In genomic region chr17:75864887-75865286, GRCh38 we compare ENCODE assay signal across 9 cellular contexts. TPM values are rescaled to one million over a fixed set of nuclear protein-coding genes. Genes with fewer than 3 reads are reported as not detected.
DNase-seq lines count a peak whose midpoint lies in the region; ATAC-seq, FAIRE-seq and TF ChIP-seq lines count a peak whose summit lies in the region.
"Not testable (repeated sequence)": the region's sequence is repeated elsewhere in the genome, so short reads cannot be mapped to it uniquely, and the experiment has no call there.
"Had no signal": no experiment of that assay in that cellular context is flagged by ENCODE, and none has a peak within 500 bp of the region (broad histone marks: within the 10 kb centered on the region; RNA-seq: fewer than 3 reads in every experiment).

No MANE protein-coding gene starts in this region.

- peak overlapping the region; percentile 46; the same call in 1 of the 2 replicates for H2AFZ ChIP-seq in Loucy (ENCODE audit: low read length)
- H2AFZ ChIP-seq in HepG2 (ENCODE audit: low read length), result not testable (repeated sequence)

- TF ChIP-seq POLR2A in HepG2 (IDR thresholded peaks at IDR 0.05; ENCODE audit: insufficient read depth in 1 of 2, low read depth in 2 of 2, low read length in 2 of 2); vagina (IDR thresholded peaks at IDR 0.05): not testable (repeated sequence)

- not testable (repeated sequence) for H3K79me2 ChIP-seq in Loucy (ENCODE audit: insufficient read depth, low read length); HepG2 (ENCODE audit: insufficient read depth, low read length)

- ATAC-seq in GM18909 (IDR thresholded peaks at IDR 0.05; ENCODE audit: poor library complexity, unreplicated experiment) (peak; percentile 15), HG02678 (IDR thresholded peaks at IDR 0.05; ENCODE audit: unreplicated experiment) (peak; percentile 17)
- peak; percentile 53 for ATAC-seq in activated CD8-positive, alpha-beta memory T cell treated with anti-CD3 and anti-CD28 coated beads, Interleukin-2, amount 10 ng/mL, durations not matched to agents 7 days and 5 days
- not testable (repeated sequence) for ATAC-seq in HepG2

- H3K27ac Mint-ChIP-seq in activated CD8-positive, alpha-beta memory T cell treated with anti-CD3 and anti-CD28 coated beads, Interleukin-2, amount 10 ng/mL, durations not matched to agents 7 days and 5 days, result peak overlapping the region; percentile 94

- not testable (repeated sequence) for TF ChIP-seq EP300 in HepG2 (IDR thresholded peaks at IDR 0.05; ENCODE audit: low read depth in 2 of 2, low read length in 2 of 2); HepG2 (CRISPR knock-in tag; IDR thresholded peaks at IDR 0.05; ENCODE audit: borderline replicate concordance)

- peak overlapping the region; percentile 56 for H3K4me2 ChIP-seq in Loucy (ENCODE audit: low read depth, low read length, poor library complexity, severe bottlenecking)
- H3K4me2 ChIP-seq in HepG2 (ENCODE audit: low read depth, low read length), result peak overlapping the region; percentile 36

- H3K4me3 Mint-ChIP-seq in activated CD8-positive, alpha-beta memory T cell treated with anti-CD3 and anti-CD28 coated beads, Interleukin-2, amount 10 ng/mL, durations not matched to agents 7 days and 5 days, result peak overlapping the region; percentile 44

- not testable (repeated sequence) for H3K27me3 ChIP-seq in Loucy (ENCODE audit: insufficient read depth, low read length, poor library complexity, severe bottlenecking); HepG2 (ENCODE audit: control insufficient read depth in 1 of 2, insufficient read depth in 2 of 2, low read length in 2 of 2); skeletal muscle tissue (ENCODE audit: control insufficient read depth in 3 of 3, insufficient read depth in 3 of 3, low read length in 3 of 3); vagina

- H3K9me3 Mint-ChIP-seq in activated CD8-positive, alpha-beta memory T cell treated with anti-CD3 and anti-CD28 coated beads, Interleukin-2, amount 10 ng/mL, durations not matched to agents 7 days and 5 days (ENCODE audit: low read depth), result not testable (repeated sequence)

- H4K20me1 ChIP-seq in Loucy (ENCODE audit: insufficient read depth, low read length, poor library complexity, severe bottlenecking); HepG2 (ENCODE audit: insufficient read depth, low read length): not testable (repeated sequence)

- WGBS in HepG2 (ENCODE audit: low lambda C conversion rate), result 31% methylated on average over 4 of the region's 4 CpGs

- not testable (repeated sequence) for TF ChIP-seq CTCF in Loucy (conservative IDR thresholded peaks at IDR 0.05; ENCODE audit: low read length); HepG2 (CRISPR knock-in tag; IDR thresholded peaks at IDR 0.05); vagina (IDR thresholded peaks at IDR 0.05)

- FAIRE-seq in HepG2 (lab: Jason Lieb, UNC), result not testable (repeated sequence)

- CTCF ChIA-PET in activated CD8-positive, alpha-beta memory T cell treated with anti-CD3 and anti-CD28 coated beads, Interleukin-2, amount 10 ng/mL, durations not matched to agents 7 days and 5 days (lab: Charles Lee), result interaction anchor here (0.9 to 12.8 kb wide), 9 partner anchors 8 to 112 kb away, joined by 3 to 175 read pairs (median 5); partner anchors contain the start of genes TRIM47 and WBP2
- CTCF ChIA-PET in HepG2 (lab: Yijun Ruan, JAX; ENCODE audit: low intra/inter-chr PET ratio, low total read pairs), result not testable (repeated sequence)

- H3K36me3 ChIP-seq in Loucy (ENCODE audit: insufficient read depth, low read length); HepG2 (replicated peaks in 1 of 2; ENCODE audit: control insufficient read depth in 1 of 2, insufficient read depth in 2 of 2, low read length in 2 of 2); skeletal muscle tissue (ENCODE audit: control insufficient read depth in 3 of 3, insufficient read depth in 3 of 3, low read length in 3 of 3); vagina: not testable (repeated sequence)

- H3K9me2 ChIP-seq in Loucy (replicated peaks; ENCODE audit: low read depth, low read length), result not testable (repeated sequence)

- in situ Hi-C loops in HepG2 (cut with HindIII; ENCODE audit: extremely low pct_ligation_motif_present, low pct_unique_long_range_greater_than_20kb), result not testable (repeated sequence)

- H3K9ac ChIP-seq in Loucy (ENCODE audit: low read depth, low read length, poor library complexity, severe bottlenecking), result peak overlapping the region; percentile 34
- H3K9ac ChIP-seq in HepG2 (ENCODE audit: insufficient read depth, low read depth, low read length), result not testable (repeated sequence)
- H3K9ac ChIP-seq in skeletal muscle tissue (ENCODE audit: low read depth in 1 of 3, low read length in 3 of 3), result peak overlapping the region in 1 of 3 donors; percentile 41

- H3K36me3 Mint-ChIP-seq in activated CD8-positive, alpha-beta memory T cell treated with anti-CD3 and anti-CD28 coated beads, Interleukin-2, amount 10 ng/mL, durations not matched to agents 7 days and 5 days, result not testable (repeated sequence)

- peak overlapping the region; percentile 35 for H3K27ac ChIP-seq in cingulate gyrus (ENCODE audit: low read depth, low read length)
- not testable (repeated sequence) for H3K27ac ChIP-seq in HepG2 (ENCODE audit: extremely low read length, insufficient read depth, low read length)
- peak overlapping the region; percentile 50 for H3K27ac ChIP-seq in skeletal muscle tissue (ENCODE audit: low read depth, low read length)
- peak overlapping the region; percentile 75 for H3K27ac ChIP-seq in vagina

- DNase-seq in activated CD8-positive, alpha-beta memory T cell treated with anti-CD3 and anti-CD28 coated beads, Interleukin-2, amount 10 ng/mL, durations not matched to agents 7 days and 5 days, result peak; percentile 54
- not testable (repeated sequence) for DNase-seq in HepG2 (ENCODE audit: low spot score); vagina (ENCODE audit: extremely low spot score in 2 of 2)

- peaks cover 17% of the 10 kb centered on the region for H3K4me1 ChIP-seq in Loucy (ENCODE audit: insufficient read depth, low read length, poor library complexity, severe bottlenecking)
- H3K4me1 ChIP-seq in HepG2 (ENCODE audit: insufficient read depth, low read length), result peaks cover 69% of the 10 kb centered on the region
- H3K4me1 ChIP-seq in skeletal muscle tissue (ENCODE audit: control insufficient read depth in 3 of 3, insufficient read depth in 3 of 3, low read length in 3 of 3), result peaks cover 9 to 17% (median 16%) of the 10 kb centered on the region in 3 donors
- H3K4me1 ChIP-seq in vagina, result peaks cover 55% of the 10 kb centered on the region

- intact Hi-C loops in HepG2 (cut with micrococcal nuclease; ENCODE audit: unreplicated experiment), result not testable (repeated sequence)
- intact Hi-C loops in vagina (cut with DNase I), result loop anchor here (10.0 kb wide), 1 partner anchor 760 kb away; the partner anchor contains the start of gene ARMC7

- H3K27me3 Mint-ChIP-seq in activated CD8-positive, alpha-beta memory T cell treated with anti-CD3 and anti-CD28 coated beads, Interleukin-2, amount 10 ng/mL, durations not matched to agents 7 days and 5 days, result not testable (repeated sequence)

- peaks cover 21% of the 10 kb centered on the region for H3K4me1 Mint-ChIP-seq in activated CD8-positive, alpha-beta memory T cell treated with anti-CD3 and anti-CD28 coated beads, Interleukin-2, amount 10 ng/mL, durations not matched to agents 7 days and 5 days

- POLR2A ChIA-PET in HepG2 (lab: Yijun Ruan, JAX), result interaction anchor here (1.0 to 5.7 kb wide), 4 partner anchors 8 to 85 kb away, joined by 3 to 70 read pairs (median 18); partner anchors contain the start of genes TRIM47 and WBP2

- not testable (repeated sequence) for H3K4me3 ChIP-seq in Loucy (ENCODE audit: low read length, poor library complexity, severe bottlenecking); skeletal muscle tissue (ENCODE audit: low read length in 3 of 3); vagina
- H3K4me3 ChIP-seq in HepG2 (replicated peaks in 1 of 3; ENCODE audit: insufficient read depth in 1 of 3, low read depth in 2 of 3, low read length in 3 of 3), result peak overlapping the region in 1 of 3 experiments; percentile 40; a peak in 1 of 6 replicates

- H3K9me3 ChIP-seq in Loucy (ENCODE audit: insufficient read depth, low read depth, low read length); HepG2 (ENCODE audit: low read length); skeletal muscle tissue (ENCODE audit: control insufficient read depth in 3 of 3, low read length in 3 of 3); vagina: not testable (repeated sequence)

- TF ChIP-seq RAD21 in HepG2 (CRISPR knock-in tag; IDR thresholded peaks at IDR 0.05), result not testable (repeated sequence)

- not testable (repeated sequence) for H3F3A ChIP-seq in Loucy (ENCODE audit: low read depth)

- not testable (repeated sequence) for BruUV-seq in HepG2 (replicated peaks; lab: Mats Ljungman, UMichigan)

RNA-seq across cellular contexts. Expression of gene WBP2, which starts 9.8 kb away (rescaled TPM):
- 10 to 100 TPM; 71.3 to 79.1 TPM for total RNA-seq in activated CD8-positive, alpha-beta memory T cell treated with anti-CD3 and anti-CD28 coated beads, Interleukin-2, amount 10 ng/mL, durations not matched to agents 7 days and 5 days
- total RNA-seq in HepG2 (2016; rRNA removed; fragmentation: Illumina TruSeq; extraction: Trizol), result 28.2 and 29.2 TPM in 2 replicates
- 15.4 and 19.3 TPM in 2 replicates for total RNA-seq in HepG2 (2016; cell fraction: cytosol; rRNA removed; fragmentation: Illumina TruSeq; extraction: Trizol; ENCODE audit: low read depth)
- total RNA-seq in HepG2 (2016; cell fraction: insoluble cytoplasmic fraction; rRNA removed; fragmentation: Illumina TruSeq; extraction: Trizol), result 23.5 and 33.2 TPM in 2 replicates
- total RNA-seq in HepG2 (2016; cell fraction: membrane; rRNA removed; fragmentation: Illumina TruSeq; extraction: Trizol), result 22.1 and 25.3 TPM in 2 replicates
- total RNA-seq in HepG2 (2016; cell fraction: nucleus; rRNA removed; fragmentation: Illumina TruSeq; extraction: Trizol), result 17.9 and 23.5 TPM in 2 replicates
- polyA plus RNA-seq in HepG2 (2011; rRNA removed), result 29.5 and 34.6 TPM in 2 replicates
- 24.9 and 26.1 TPM in 2 replicates for polyA plus RNA-seq in HepG2 (2011; cell fraction: cytosol; rRNA removed)
- polyA plus RNA-seq in HepG2 (2011; cell fraction: nucleus; rRNA removed), result 77.1 and 77.4 TPM in 2 replicates
- 95.2 and 97.1 TPM in 2 replicates for polyA plus RNA-seq in HepG2 (2012)
- 14.4 and 17.2 TPM in 2 replicates for polyA plus RNA-seq in HepG2 (2016; cell fraction: cytosol; fragmentation: Illumina TruSeq; extraction: Trizol; ENCODE audit: low read depth)
- polyA plus RNA-seq in HepG2 (2016; cell fraction: insoluble cytoplasmic fraction; fragmentation: Illumina TruSeq; extraction: Trizol; ENCODE audit: low read depth), result 51.6 and 76.7 TPM in 2 replicates
- polyA plus RNA-seq in HepG2 (2016; cell fraction: membrane; fragmentation: Illumina TruSeq; extraction: Trizol; ENCODE audit: low read depth), result 27.3 and 29.7 TPM in 2 replicates
- 87.1 and 89.4 TPM in 2 replicates for polyA plus RNA-seq in HepG2 (2016; cell fraction: nucleus; fragmentation: Illumina TruSeq; extraction: Trizol; ENCODE audit: insufficient read depth, low read depth)
- polyA minus RNA-seq in HepG2 (2011; rRNA and poly(A)+ RNA removed; ENCODE audit: low replicate concordance), result 39.8 and 42.3 TPM in 2 replicates
- 35.5 and 39.9 TPM in 2 replicates for polyA minus RNA-seq in HepG2 (2011; cell fraction: cytosol; rRNA and poly(A)+ RNA removed)
- polyA minus RNA-seq in HepG2 (2011; cell fraction: nucleus; rRNA and poly(A)+ RNA removed), result 30.1 and 38.2 TPM in 2 replicates
- 17.7 TPM for total RNA-seq in skeletal muscle tissue
- 54.3 TPM for total RNA-seq in vagina

RNA-seq across cellular contexts. Expression of gene TRIM47, which starts 13.5 kb away (rescaled TPM):
- total RNA-seq in activated CD8-positive, alpha-beta memory T cell treated with anti-CD3 and anti-CD28 coated beads, Interleukin-2, amount 10 ng/mL, durations not matched to agents 7 days and 5 days, result 10 to 100 TPM; 13.4 to 24.3 TPM
- total RNA-seq in HepG2 (2016; rRNA removed; fragmentation: Illumina TruSeq; extraction: Trizol), result 59.7 and 82.0 TPM in 2 replicates
- 24.8 and 27.6 TPM in 2 replicates for total RNA-seq in HepG2 (2016; cell fraction: cytosol; rRNA removed; fragmentation: Illumina TruSeq; extraction: Trizol; ENCODE audit: low read depth)
- total RNA-seq in HepG2 (2016; cell fraction: insoluble cytoplasmic fraction; rRNA removed; fragmentation: Illumina TruSeq; extraction: Trizol), result 52.0 and 87.1 TPM in 2 replicates
- total RNA-seq in HepG2 (2016; cell fraction: membrane; rRNA removed; fragmentation: Illumina TruSeq; extraction: Trizol), result 34.8 and 37.7 TPM in 2 replicates
- 65.7 and 73.6 TPM in 2 replicates for total RNA-seq in HepG2 (2016; cell fraction: nucleus; rRNA removed; fragmentation: Illumina TruSeq; extraction: Trizol)
- polyA plus RNA-seq in HepG2 (2011; rRNA removed), result 33.5 and 45.8 TPM in 2 replicates
- polyA plus RNA-seq in HepG2 (2011; cell fraction: cytosol; rRNA removed), result 29.2 and 33.8 TPM in 2 replicates
- polyA plus RNA-seq in HepG2 (2011; cell fraction: nucleus; rRNA removed), result 126 and 158 TPM in 2 replicates
- 46.3 and 58.3 TPM in 2 replicates for polyA plus RNA-seq in HepG2 (2012)
- 11.8 and 13.6 TPM in 2 replicates for polyA plus RNA-seq in HepG2 (2016; cell fraction: cytosol; fragmentation: Illumina TruSeq; extraction: Trizol; ENCODE audit: low read depth)
- polyA plus RNA-seq in HepG2 (2016; cell fraction: insoluble cytoplasmic fraction; fragmentation: Illumina TruSeq; extraction: Trizol; ENCODE audit: low read depth), result 67.4 and 93.5 TPM in 2 replicates
- 24.7 and 30.6 TPM in 2 replicates for polyA plus RNA-seq in HepG2 (2016; cell fraction: membrane; fragmentation: Illumina TruSeq; extraction: Trizol; ENCODE audit: low read depth)
- polyA plus RNA-seq in HepG2 (2016; cell fraction: nucleus; fragmentation: Illumina TruSeq; extraction: Trizol; ENCODE audit: insufficient read depth, low read depth), result 129 and 138 TPM in 2 replicates
- 24.4 and 64.0 TPM in 2 replicates for polyA minus RNA-seq in HepG2 (2011; rRNA and poly(A)+ RNA removed; ENCODE audit: low replicate concordance)
- 30.4 and 41.4 TPM in 2 replicates for polyA minus RNA-seq in HepG2 (2011; cell fraction: cytosol; rRNA and poly(A)+ RNA removed)
- polyA minus RNA-seq in HepG2 (2011; cell fraction: nucleus; rRNA and poly(A)+ RNA removed), result 31.9 and 40.8 TPM in 2 replicates
- total RNA-seq in skeletal muscle tissue, result 23.5 TPM
- 63.3 TPM for total RNA-seq in vagina

RNA-seq across cellular contexts. Expression of gene UNC13D, which starts 20.7 kb away (rescaled TPM):
- total RNA-seq in activated CD8-positive, alpha-beta memory T cell treated with anti-CD3 and anti-CD28 coated beads, Interleukin-2, amount 10 ng/mL, durations not matched to agents 7 days and 5 days, result 100 to 1,000 TPM; 212 to 218 TPM
- 27.2 and 42.7 TPM in 2 replicates for total RNA-seq in HepG2 (2016; rRNA removed; fragmentation: Illumina TruSeq; extraction: Trizol)
- total RNA-seq in HepG2 (2016; cell fraction: cytosol; rRNA removed; fragmentation: Illumina TruSeq; extraction: Trizol; ENCODE audit: low read depth), result 14.5 and 15.7 TPM in 2 replicates
- total RNA-seq in HepG2 (2016; cell fraction: insoluble cytoplasmic fraction; rRNA removed; fragmentation: Illumina TruSeq; extraction: Trizol), result 22.9 and 43.4 TPM in 2 replicates
- 23.8 and 27.2 TPM in 2 replicates for total RNA-seq in HepG2 (2016; cell fraction: membrane; rRNA removed; fragmentation: Illumina TruSeq; extraction: Trizol)
- 38.7 and 48.5 TPM in 2 replicates for total RNA-seq in HepG2 (2016; cell fraction: nucleus; rRNA removed; fragmentation: Illumina TruSeq; extraction: Trizol)
- 29.7 and 40.0 TPM in 2 replicates for polyA plus RNA-seq in HepG2 (2011; rRNA removed)
- polyA plus RNA-seq in HepG2 (2011; cell fraction: cytosol; rRNA removed), result 7.5 and 12.9 TPM in 2 replicates
- 244 and 327 TPM in 2 replicates for polyA plus RNA-seq in HepG2 (2011; cell fraction: nucleus; rRNA removed)
- 21.7 and 27.3 TPM in 2 replicates for polyA plus RNA-seq in HepG2 (2012)
- polyA plus RNA-seq in HepG2 (2016; cell fraction: cytosol; fragmentation: Illumina TruSeq; extraction: Trizol; ENCODE audit: low read depth), result 6.0 and 6.9 TPM in 2 replicates
- 21.6 and 29.9 TPM in 2 replicates for polyA plus RNA-seq in HepG2 (2016; cell fraction: insoluble cytoplasmic fraction; fragmentation: Illumina TruSeq; extraction: Trizol; ENCODE audit: low read depth)
- 17.3 and 18.9 TPM in 2 replicates for polyA plus RNA-seq in HepG2 (2016; cell fraction: membrane; fragmentation: Illumina TruSeq; extraction: Trizol; ENCODE audit: low read depth)
- polyA plus RNA-seq in HepG2 (2016; cell fraction: nucleus; fragmentation: Illumina TruSeq; extraction: Trizol; ENCODE audit: insufficient read depth, low read depth), result 126 and 127 TPM in 2 replicates
- polyA minus RNA-seq in HepG2 (2011; rRNA and poly(A)+ RNA removed; ENCODE audit: low replicate concordance), result 76.6 and 82.7 TPM in 2 replicates
- 20.3 and 24.5 TPM in 2 replicates for polyA minus RNA-seq in HepG2 (2011; cell fraction: cytosol; rRNA and poly(A)+ RNA removed)
- polyA minus RNA-seq in HepG2 (2011; cell fraction: nucleus; rRNA and poly(A)+ RNA removed), result 59.1 and 68.5 TPM in 2 replicates
- 1.6 TPM for total RNA-seq in skeletal muscle tissue
- total RNA-seq in vagina, result 32.7 TPM
- total RNA-seq: RPMI7951 had no signal

RNA-seq across cellular contexts. Expression of gene TRIM65, which starts 31.9 kb away (rescaled TPM):
- 10 to 100 TPM; 33.3 to 33.6 TPM for total RNA-seq in activated CD8-positive, alpha-beta memory T cell treated with anti-CD3 and anti-CD28 coated beads, Interleukin-2, amount 10 ng/mL, durations not matched to agents 7 days and 5 days
- total RNA-seq in HepG2 (2016; rRNA removed; fragmentation: Illumina TruSeq; extraction: Trizol), result 22.4 and 24.6 TPM in 2 replicates
- total RNA-seq in HepG2 (2016; cell fraction: cytosol; rRNA removed; fragmentation: Illumina TruSeq; extraction: Trizol; ENCODE audit: low read depth), result 3.6 and 3.8 TPM in 2 replicates
- total RNA-seq in HepG2 (2016; cell fraction: insoluble cytoplasmic fraction; rRNA removed; fragmentation: Illumina TruSeq; extraction: Trizol), result 23.0 and 23.6 TPM in 2 replicates
- 8.9 and 9.0 TPM in 2 replicates for total RNA-seq in HepG2 (2016; cell fraction: membrane; rRNA removed; fragmentation: Illumina TruSeq; extraction: Trizol)
- total RNA-seq in HepG2 (2016; cell fraction: nucleus; rRNA removed; fragmentation: Illumina TruSeq; extraction: Trizol), result 11.5 and 14.9 TPM in 2 replicates
- polyA plus RNA-seq in HepG2 (2011; rRNA removed), result 10.3 and 15.2 TPM in 2 replicates
- polyA plus RNA-seq in HepG2 (2011; cell fraction: cytosol; rRNA removed), result 10.5 and 11.9 TPM in 2 replicates
- polyA plus RNA-seq in HepG2 (2011; cell fraction: nucleus; rRNA removed), result 14.3 and 15.6 TPM in 2 replicates
- polyA plus RNA-seq in HepG2 (2012), result 9.0 and 10.3 TPM in 2 replicates
- 2.4 and 2.5 TPM in 2 replicates for polyA plus RNA-seq in HepG2 (2016; cell fraction: cytosol; fragmentation: Illumina TruSeq; extraction: Trizol; ENCODE audit: low read depth)
- polyA plus RNA-seq in HepG2 (2016; cell fraction: insoluble cytoplasmic fraction; fragmentation: Illumina TruSeq; extraction: Trizol; ENCODE audit: low read depth), result 18.6 and 20.0 TPM in 2 replicates
- 5.1 and 5.7 TPM in 2 replicates for polyA plus RNA-seq in HepG2 (2016; cell fraction: membrane; fragmentation: Illumina TruSeq; extraction: Trizol; ENCODE audit: low read depth)
- 31.5 and 31.7 TPM in 2 replicates for polyA plus RNA-seq in HepG2 (2016; cell fraction: nucleus; fragmentation: Illumina TruSeq; extraction: Trizol; ENCODE audit: insufficient read depth, low read depth)
- polyA minus RNA-seq in HepG2 (2011; rRNA and poly(A)+ RNA removed; ENCODE audit: low replicate concordance), result 13.4 and 15.0 TPM in 2 replicates
- polyA minus RNA-seq in HepG2 (2011; cell fraction: cytosol; rRNA and poly(A)+ RNA removed), result 8.8 and 8.9 TPM in 2 replicates
- polyA minus RNA-seq in HepG2 (2011; cell fraction: nucleus; rRNA and poly(A)+ RNA removed), result 4.0 and 5.3 TPM in 2 replicates
- 20.4 TPM for total RNA-seq in skeletal muscle tissue
- total RNA-seq in vagina, result 59.9 TPM

RNA-seq across cellular contexts. Expression of gene MRPL38, which starts 39.8 kb away (rescaled TPM):
- total RNA-seq in activated CD8-positive, alpha-beta memory T cell treated with anti-CD3 and anti-CD28 coated beads, Interleukin-2, amount 10 ng/mL, durations not matched to agents 7 days and 5 days, result 100 to 1,000 TPM; 115 to 139 TPM
- total RNA-seq in HepG2 (2016; rRNA removed; fragmentation: Illumina TruSeq; extraction: Trizol) (88.8 and 125 TPM in 2 replicates), skeletal muscle tissue (32.9 TPM), vagina (67.8 TPM)
- 53.2 and 53.6 TPM in 2 replicates for total RNA-seq in HepG2 (2016; cell fraction: cytosol; rRNA removed; fragmentation: Illumina TruSeq; extraction: Trizol; ENCODE audit: low read depth)
- total RNA-seq in HepG2 (2016; cell fraction: insoluble cytoplasmic fraction; rRNA removed; fragmentation: Illumina TruSeq; extraction: Trizol), result 73.5 and 128 TPM in 2 replicates
- total RNA-seq in HepG2 (2016; cell fraction: membrane; rRNA removed; fragmentation: Illumina TruSeq; extraction: Trizol), result 62.4 and 67.5 TPM in 2 replicates
- 71.0 and 89.4 TPM in 2 replicates for total RNA-seq in HepG2 (2016; cell fraction: nucleus; rRNA removed; fragmentation: Illumina TruSeq; extraction: Trizol)
- polyA plus RNA-seq in HepG2 (2011; rRNA removed), result 83.7 and 91.0 TPM in 2 replicates
- 36.5 and 58.7 TPM in 2 replicates for polyA plus RNA-seq in HepG2 (2011; cell fraction: cytosol; rRNA removed)
- 354 and 357 TPM in 2 replicates for polyA plus RNA-seq in HepG2 (2011; cell fraction: nucleus; rRNA removed)
- 56.1 and 67.2 TPM in 2 replicates for polyA plus RNA-seq in HepG2 (2012)
- 36.0 and 42.4 TPM in 2 replicates for polyA plus RNA-seq in HepG2 (2016; cell fraction: cytosol; fragmentation: Illumina TruSeq; extraction: Trizol; ENCODE audit: low read depth)
- 69.7 and 88.6 TPM in 2 replicates for polyA plus RNA-seq in HepG2 (2016; cell fraction: insoluble cytoplasmic fraction; fragmentation: Illumina TruSeq; extraction: Trizol; ENCODE audit: low read depth)
- polyA plus RNA-seq in HepG2 (2016; cell fraction: membrane; fragmentation: Illumina TruSeq; extraction: Trizol; ENCODE audit: low read depth), result 48.5 and 49.3 TPM in 2 replicates
- 191 and 212 TPM in 2 replicates for polyA plus RNA-seq in HepG2 (2016; cell fraction: nucleus; fragmentation: Illumina TruSeq; extraction: Trizol; ENCODE audit: insufficient read depth, low read depth)
- polyA minus RNA-seq in HepG2 (2011; rRNA and poly(A)+ RNA removed; ENCODE audit: low replicate concordance), result 110 and 142 TPM in 2 replicates
- 44.8 and 58.7 TPM in 2 replicates for polyA minus RNA-seq in HepG2 (2011; cell fraction: cytosol; rRNA and poly(A)+ RNA removed)
- polyA minus RNA-seq in HepG2 (2011; cell fraction: nucleus; rRNA and poly(A)+ RNA removed), result 57.4 and 57.8 TPM in 2 replicates
